Comparison of ENCODE assay signal across 2 cellular contexts in genomic region chr6:87712713-87713112, GRCh38. TPM values are rescaled to one million over a fixed set of nuclear protein-coding genes. Genes with fewer than 3 reads are reported as not detected.
DNase-seq lines count a peak whose midpoint lies in the region; ATAC-seq, FAIRE-seq and TF ChIP-seq lines count a peak whose summit lies in the region.
"Not testable (repeated sequence)": the region's sequence is repeated elsewhere in the genome, so short reads cannot be mapped to it uniquely, and the experiment has no call there.

No MANE protein-coding gene starts in this region.

- not testable (repeated sequence) for TF ChIP-seq EP300 in K562 (IDR thresholded peaks at IDR 0.05; ENCODE audit: low read length)

- ATAC-seq in K562, result not testable (repeated sequence)

- not testable (repeated sequence) for H3K9me1 ChIP-seq in K562 (ENCODE audit: control insufficient read depth, insufficient read depth, low read length)

- not testable (repeated sequence) for H4K20me1 ChIP-seq in K562 (replicated peaks; ENCODE audit: control insufficient read depth, insufficient read depth, low read length)

- H3K4me1 ChIP-seq in HEK293 (ENCODE audit: control insufficient read depth, insufficient read depth, low read length); K562 (replicated peaks in 1 of 2; ENCODE audit: control insufficient read depth in 2 of 2, insufficient read depth in 2 of 2, low read length in 2 of 2): not testable (repeated sequence)

- H3K4me3 ChIP-seq in HEK293 (ENCODE audit: low read depth, low read length); K562: not testable (repeated sequence)

- not testable (repeated sequence) for H3K9ac ChIP-seq in K562 (ENCODE audit: insufficient read depth in 1 of 2, low read depth in 2 of 2, low read length in 2 of 2)

- H3K36me3 ChIP-seq in HEK293 (ENCODE audit: control insufficient read depth in 2 of 2, insufficient read depth in 1 of 2, low read length in 2 of 2); K562 (ENCODE audit: control insufficient read depth, insufficient read depth, low read length): not testable (repeated sequence)

- CTCF ChIA-PET in HEK293 (lab: Yijun Ruan, JAX), result interaction anchor here (0.6 kb wide), 1 partner anchor 414 kb away, joined by 3 read pairs; no protein-coding TSS in a partner anchor
- CTCF ChIA-PET in K562 (lab: Yijun Ruan, JAX; ENCODE audit: low intra/inter-chr PET ratio), result not testable (repeated sequence)

- TF ChIP-seq POLR2A in K562 (conservative IDR thresholded peaks at IDR 0.05), result not testable (repeated sequence)

- 59% methylated on average over 2 of the region's 3 CpGs for WGBS in K562 (ENCODE audit: insufficient coverage, low coverage, missing lambda C conversion rate)

- not testable (repeated sequence) for TF ChIP-seq RAD21 in K562 (CRISPR knock-in tag; conservative IDR thresholded peaks at IDR 0.05 in 1 of 2, IDR thresholded peaks at IDR 0.05 in 1 of 2)

- TF ChIP-seq CTCF in HEK293 (tag by site-specific recombination; IDR thresholded peaks at IDR 0.05); K562 (IDR thresholded peaks at IDR 0.05 in 2 of 3, conservative IDR thresholded peaks at IDR 0.05 in 1 of 3; ENCODE audit: insufficient read depth in 2 of 3, low read depth in 1 of 3, low read length in 3 of 3): not testable (repeated sequence)

- H3K4me2 ChIP-seq in K562 (ENCODE audit: insufficient read depth, low read length), result not testable (repeated sequence)

- BruUV-seq in K562 (replicated peaks; lab: Mats Ljungman, UMichigan), result not testable (repeated sequence)

- intact Hi-C loops in K562 (cut with micrococcal nuclease), result not testable (repeated sequence)

- not testable (repeated sequence) for H3K27ac ChIP-seq in HEK293 (ENCODE audit: extremely low read depth, low read depth, low read length); K562 (ENCODE audit: extremely low read depth, low read depth, low read length)

- not testable (repeated sequence) for DNase-seq in K562 (ENCODE audit: extremely low read depth in 1 of 4, low spot score in 3 of 4)

- not testable (repeated sequence) for H3K79me2 ChIP-seq in K562 (ENCODE audit: control insufficient read depth, insufficient read depth, low read length)

- in situ Hi-C loops in K562 (cut with MboI), result not testable (repeated sequence)

- not testable (repeated sequence) for H3K27me3 ChIP-seq in K562 (ENCODE audit: control insufficient read depth in 2 of 2, insufficient read depth in 2 of 2, low read length in 2 of 2)

- FAIRE-seq in K562 (lab: Jason Lieb, UNC), result not testable (repeated sequence)

- H2AFZ ChIP-seq in K562 (ENCODE audit: low read depth, low read length), result not testable (repeated sequence)

- POLR2A ChIA-PET in HEK293 (lab: Yijun Ruan, JAX) (interaction anchor here (0.6 kb wide), 1 partner anchor 21 kb away, joined by 6 read pairs; no protein-coding TSS in a partner anchor), K562 (lab: Yijun Ruan, JAX) (interaction anchor here (0.6 kb wide), 1 partner anchor 52 kb away, joined by 5 read pairs; no protein-coding TSS in a partner anchor)

- H3K9me3 ChIP-seq in HEK293 (ENCODE audit: control insufficient read depth, insufficient read depth, low read depth, low read length); K562 (replicated peaks; ENCODE audit: control insufficient read depth, insufficient read depth, low read depth, low read length): not testable (repeated sequence)

TF ChIP-seq in HEK293, 187 proteins besides CTCF, POLR2A, EP300 and RAD21:
- TF ChIP-seq ZNF121 (tag by site-specific recombination; IDR thresholded peaks at IDR 0.05), result peak; percentile 59; the same call in 1 of the 2 replicates

TF ChIP-seq in K562, 482 proteins besides CTCF, POLR2A, EP300 and RAD21:
- peak; percentile 79 for TF ChIP-seq ZNF121 (CRISPR knock-in tag; conservative IDR thresholded peaks at IDR 0.05)

RNA-seq across cellular contexts. Expression of gene AKIRIN2, which starts 10.7 kb away (rescaled TPM):
- total RNA-seq in K562 (2011; cell fraction: chromatin; rRNA removed; ENCODE audit: low replicate concordance), result 39.9 and 72.7 TPM in 2 replicates
- total RNA-seq in K562 (2011; cell fraction: nucleolus; rRNA removed), result 43.6 and 44.0 TPM in 2 replicates
- 65.6 and 75.4 TPM in 2 replicates for total RNA-seq in K562 (2011; cell fraction: nucleoplasm; rRNA removed)
- 28.1 and 31.1 TPM in 2 replicates for total RNA-seq in K562 (2014; rRNA removed)
- 20.0 and 20.3 TPM in 2 replicates for total RNA-seq in K562 (2014; rRNA removed; fragmentation: Illumina TruSeq; extraction: Trizol)
- 15.7 and 16.0 TPM in 2 replicates for total RNA-seq in K562 (2015; rRNA removed; fragmentation: Illumina TruSeq; extraction: Trizol)
- total RNA-seq in K562 (2021), result 57.4 and 63.9 TPM in 2 replicates
- 31.8 and 34.2 TPM in 2 replicates for polyA plus RNA-seq in K562 (2011; rRNA removed)
- 17.0 and 25.7 TPM in 2 replicates for polyA plus RNA-seq in K562 (2011; cell fraction: cytosol; rRNA removed)
- polyA plus RNA-seq in K562 (2011; cell fraction: nucleus; rRNA removed), result 36.0 and 50.3 TPM in 2 replicates
- 49.2 and 53.0 TPM in 2 replicates for polyA plus RNA-seq in K562 (2012)
- polyA plus RNA-seq in K562 (2014; fragmentation: Illumina TruSeq; extraction: Trizol), result 37.6 and 38.8 TPM in 2 replicates
- polyA plus RNA-seq in K562 (2014; fragmentation: Nextera tagmentation; extraction: Ambion mirVana), result 1 to 10 TPM; 5.8 to 9.1 TPM
- 38.3 and 47.4 TPM in 2 replicates for polyA plus RNA-seq in K562 (2014; rRNA removed)
- polyA minus RNA-seq in K562 (2011; rRNA and poly(A)+ RNA removed), result 20.1 and 24.1 TPM in 2 replicates
- 21.3 and 26.2 TPM in 2 replicates for polyA minus RNA-seq in K562 (2011; cell fraction: cytosol; rRNA and poly(A)+ RNA removed)
- polyA minus RNA-seq in K562 (2011; cell fraction: nucleus; rRNA and poly(A)+ RNA removed), result 37.4 and 45.0 TPM in 2 replicates
